ENCODE assay signal across 15 cellular contexts in the genomic region with DNA sequence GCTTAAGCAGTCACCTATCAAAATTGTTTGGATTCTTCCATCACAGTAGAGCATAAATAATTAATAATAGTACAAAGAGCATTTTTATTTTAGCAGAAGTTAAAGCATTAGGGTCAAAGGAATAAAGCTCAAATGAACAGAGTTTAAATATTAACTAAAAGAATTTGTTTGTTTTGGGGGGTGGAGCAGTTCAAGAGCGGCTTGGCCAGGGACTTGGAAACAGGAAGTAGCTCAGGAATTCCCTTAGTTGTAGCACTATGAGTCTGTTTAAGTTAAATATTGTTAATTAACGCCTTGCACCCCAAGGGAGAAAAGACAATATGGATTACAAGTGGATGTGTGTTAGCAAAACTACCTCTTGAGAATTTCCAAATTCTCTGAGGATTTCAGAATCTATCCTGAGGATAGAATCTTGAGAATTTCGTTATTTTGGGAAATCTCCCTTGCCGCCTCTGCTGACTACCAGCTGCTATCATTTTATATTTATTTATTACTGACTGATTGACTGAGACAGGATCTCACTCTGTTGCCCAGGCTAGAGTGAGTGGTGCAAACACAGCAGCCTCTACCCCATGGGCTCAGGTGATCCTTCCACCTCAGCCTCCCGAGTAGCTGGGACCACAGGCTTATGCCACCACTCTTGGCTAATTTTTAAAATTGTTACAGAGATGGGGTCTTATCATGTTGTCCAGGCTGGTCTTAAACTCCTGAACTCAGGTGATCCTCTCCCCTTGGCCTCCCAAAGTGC.
DNase-seq lines count a peak whose midpoint lies in the region; ATAC-seq, FAIRE-seq and TF ChIP-seq lines count a peak whose summit lies in the region.
"Had no signal": no experiment of that assay in that cellular context is flagged by ENCODE, and none has a peak within 500 bp of the region (broad histone marks: within the 10 kb centered on the region; RNA-seq: fewer than 3 reads in every experiment).

No MANE protein-coding gene starts in this region.

- H3K9me3 Mint-ChIP-seq in activated naive CD4-positive, alpha-beta T cell treated with anti-CD3 and anti-CD28 coated beads, Interleukin-2, amount 10 ng/mL, durations not matched to agents 7 days and 5 days: no peaks in the 10 kb centered on the region
- H3K9me3 Mint-ChIP-seq: activated naive CD8-positive, alpha-beta T cell treated with anti-CD3 and anti-CD28 coated beads, Interleukin-2, amount 10 ng/mL, durations not matched to agents 7 days and 5 days; type B pancreatic cell had no signal

- FAIRE-seq in K562 (lab: Jason Lieb, UNC): no peak

- TF ChIP-seq CTCF in K562 (IDR thresholded peaks at IDR 0.05 in 2 of 3, conservative IDR thresholded peaks at IDR 0.05 in 1 of 3; ENCODE audit: insufficient read depth in 2 of 3, low read depth in 1 of 3, low read length in 3 of 3) (no peak), liver (IDR thresholded peaks at IDR 0.05; ENCODE audit: low read depth, low read length, missing input control) (no peak), heart right ventricle (IDR thresholded peaks at IDR 0.05) (no peak)

- in situ Hi-C loops in K562 (cut with MboI): loop anchor here (10.0 to 25.0 kb wide), 2 partner anchors 101 to 1838 kb away; a partner anchor contains a TSS

- H3K9me3 ChIP-seq in K562 (replicated peaks; ENCODE audit: control insufficient read depth, insufficient read depth, low read depth, low read length) (no peaks in the 10 kb centered on the region), liver (ENCODE audit: control insufficient read depth in 4 of 4, low read length in 3 of 4) (no peaks in the 10 kb centered on the region), heart right ventricle (no peaks in the 10 kb centered on the region)

- CTCF ChIA-PET in activated naive CD4-positive, alpha-beta T cell treated with anti-CD3 and anti-CD28 coated beads, Interleukin-2, amount 10 ng/mL, durations not matched to agents 7 days and 5 days (lab: Charles Lee): no interaction called here
- CTCF ChIA-PET in K562 (lab: Yijun Ruan, JAX; ENCODE audit: low intra/inter-chr PET ratio): no interaction called here

- no peaks in the 10 kb centered on the region for H3K36me3 ChIP-seq in K562 (ENCODE audit: control insufficient read depth, insufficient read depth, low read length)
- H3K36me3 ChIP-seq in liver (ENCODE audit: control insufficient read depth in 4 of 4, insufficient read depth in 3 of 4, low read depth in 1 of 4, low read length in 3 of 4): no peaks in the 10 kb centered on the region
- H3K36me3 ChIP-seq in heart right ventricle: no peaks in the 10 kb centered on the region

- no peak overlapping the region for H3K4me3 ChIP-seq in K562
- H3K4me3 ChIP-seq in liver (ENCODE audit: low read depth in 1 of 3, low read length in 3 of 3): no peak overlapping the region
- no peak overlapping the region for H3K4me3 ChIP-seq in heart right ventricle

- intact Hi-C loops in K562 (cut with micrococcal nuclease) (no loop called here), heart right ventricle (cut with DNase I) (loop anchor here in 1 of 10 donors (10.0 kb wide), 1 partner anchor 71 kb away; no protein-coding TSS in a partner anchor)

- H3K4me3 Mint-ChIP-seq in activated naive CD4-positive, alpha-beta T cell treated with anti-CD3 and anti-CD28 coated beads, Interleukin-2, amount 10 ng/mL, durations not matched to agents 7 days and 5 days: no peak overlapping the region
- H3K4me3 Mint-ChIP-seq: type B pancreatic cell had no signal

- H3K4me1 Mint-ChIP-seq in activated naive CD4-positive, alpha-beta T cell treated with anti-CD3 and anti-CD28 coated beads, Interleukin-2, amount 10 ng/mL, durations not matched to agents 7 days and 5 days: peaks cover 40% of the 10 kb centered on the region

- BruUV-seq in K562 (replicated peaks; lab: Mats Ljungman, UMichigan): no TSS peak

- H3K36me3 Mint-ChIP-seq in activated naive CD4-positive, alpha-beta T cell treated with anti-CD3 and anti-CD28 coated beads, Interleukin-2, amount 10 ng/mL, durations not matched to agents 7 days and 5 days: no peaks in the 10 kb centered on the region
- H3K36me3 Mint-ChIP-seq: activated naive CD8-positive, alpha-beta T cell treated with anti-CD3 and anti-CD28 coated beads, Interleukin-2, amount 10 ng/mL, durations not matched to agents 7 days and 5 days; type B pancreatic cell had no signal

- no peaks in the 10 kb centered on the region for H3K27me3 Mint-ChIP-seq in activated naive CD4-positive, alpha-beta T cell treated with anti-CD3 and anti-CD28 coated beads, Interleukin-2, amount 10 ng/mL, durations not matched to agents 7 days and 5 days
- H3K27me3 Mint-ChIP-seq: activated naive CD8-positive, alpha-beta T cell treated with anti-CD3 and anti-CD28 coated beads, Interleukin-2, amount 10 ng/mL, durations not matched to agents 7 days and 5 days; type B pancreatic cell had no signal

- TF ChIP-seq POLR2A in K562 (conservative IDR thresholded peaks at IDR 0.05): no peak

- peak overlapping the region; percentile 81 for H2AFZ ChIP-seq in K562 (ENCODE audit: low read depth, low read length)

- 59% methylated on average over 5 of the region's 5 CpGs for WGBS in K562 (ENCODE audit: insufficient coverage, low coverage, missing lambda C conversion rate)
- WGBS in liver: 31% methylated on average over 5 of the region's 5 CpGs
- 58 to 73% methylated on average over 5 of the region's 5 CpGs for WGBS in heart right ventricle, 2 donors

- no peak for DNase-seq in activated naive CD4-positive, alpha-beta T cell treated with anti-CD3 and anti-CD28 coated beads, Interleukin-2, amount 10 ng/mL, durations not matched to agents 7 days and 5 days
- DNase-seq in activated naive CD4-positive, alpha-beta T cell (lab: John Stamatoyannopoulos, UW): no peak
- DNase-seq in K562 (ENCODE audit: extremely low read depth in 1 of 4, low spot score in 3 of 4) (no peak), heart right ventricle (no peak), GDM1 (lab: John Stamatoyannopoulos, UW) (no peak), cerebellum (ENCODE audit: low spot score) (no peak), NCI-H1436 (lab: John Stamatoyannopoulos, UW) (no peak)
- DNase-seq: activated naive CD8-positive, alpha-beta T cell treated with anti-CD3 and anti-CD28 coated beads, Interleukin-2, amount 10 ng/mL, durations not matched to agents 7 days and 5 days; cortex of kidney; foreskin keratinocyte; islet precursor cell; NCI-H446 had no signal

- ATAC-seq in K562 (no peak), heart right ventricle (no peak)
- ATAC-seq: foreskin keratinocyte, Panc1 had no signal

- H4K20me1 ChIP-seq in K562 (replicated peaks; ENCODE audit: control insufficient read depth, insufficient read depth, low read length): no peaks in the 10 kb centered on the region

- peaks cover 0 to 8% of the 10 kb centered on the region in 2 experiments; a peak in 3 of 5 replicates for H3K4me1 ChIP-seq in K562 (replicated peaks in 1 of 2; ENCODE audit: control insufficient read depth in 2 of 2, insufficient read depth in 2 of 2, low read length in 2 of 2)
- H3K4me1 ChIP-seq in liver (ENCODE audit: control insufficient read depth in 4 of 4, insufficient read depth in 4 of 4, low read length in 3 of 4): peaks cover 5 to 29% (median 20%) of the 10 kb centered on the region in 4 donors
- peaks cover 0 to 52% (median 4%) of the 10 kb centered on the region in 9 donors for H3K4me1 ChIP-seq in heart right ventricle

- H3K9ac ChIP-seq in K562 (ENCODE audit: insufficient read depth in 1 of 2, low read depth in 2 of 2, low read length in 2 of 2) (no peak overlapping the region), liver (ENCODE audit: low read depth in 1 of 2, low read length in 2 of 2) (no peak overlapping the region)

- peak overlapping the region; percentile 19 for H3K27ac Mint-ChIP-seq in activated naive CD4-positive, alpha-beta T cell treated with anti-CD3 and anti-CD28 coated beads, Interleukin-2, amount 10 ng/mL, durations not matched to agents 7 days and 5 days
- H3K27ac Mint-ChIP-seq: type B pancreatic cell had no signal

- H3K27me3 ChIP-seq in K562 (ENCODE audit: control insufficient read depth in 2 of 2, insufficient read depth in 2 of 2, low read length in 2 of 2) (no peaks in the 10 kb centered on the region), liver (ENCODE audit: control insufficient read depth in 4 of 4, insufficient read depth in 4 of 4, low read length in 3 of 4) (no peaks in the 10 kb centered on the region), heart right ventricle (no peaks in the 10 kb centered on the region)
- H3K27me3 ChIP-seq: foreskin keratinocyte had no signal

- TF ChIP-seq RAD21 in K562 (CRISPR knock-in tag; conservative IDR thresholded peaks at IDR 0.05 in 1 of 2, IDR thresholded peaks at IDR 0.05 in 1 of 2) (no peak), liver (IDR thresholded peaks at IDR 0.05) (peak; percentile 13 to 20)

- H3K4me2 ChIP-seq in K562 (ENCODE audit: insufficient read depth, low read length): no peak overlapping the region

- H3K27ac ChIP-seq in K562 (ENCODE audit: extremely low read depth, low read depth, low read length) (no peak overlapping the region), liver (ENCODE audit: low read depth in 1 of 2, low read length in 2 of 2) (peak overlapping the region; percentile 1 to 67), heart right ventricle (peak overlapping the region in 1 of 10 donors; percentile 85)
- H3K27ac ChIP-seq: foreskin keratinocyte had no signal

- H3K9me1 ChIP-seq in K562 (ENCODE audit: control insufficient read depth, insufficient read depth, low read length): no peaks in the 10 kb centered on the region

- POLR2A ChIA-PET in K562 (lab: Yijun Ruan, JAX): interaction anchor here (0.6 to 1.3 kb wide), 5 partner anchors 16 to 118 kb away, joined by 3 read pairs; no protein-coding TSS in a partner anchor

- TF ChIP-seq EP300 in K562 (IDR thresholded peaks at IDR 0.05; ENCODE audit: low read length): no peak

- H3K79me2 ChIP-seq in K562 (ENCODE audit: control insufficient read depth, insufficient read depth, low read length): no peaks in the 10 kb centered on the region

TF ChIP-seq in K562, 482 proteins besides CTCF, POLR2A, EP300 and RAD21:
- TF ChIP-seq GATAD2B (IDR thresholded peaks at IDR 0.05; ENCODE audit: borderline replicate concordance) (no peak), PTTG1 (tag; IDR thresholded peaks at IDR 0.05; ENCODE audit: low read depth) (no peak), SPI1 (IDR thresholded peaks at IDR 0.05; ENCODE audit: borderline replicate concordance, low read depth, low read length) (0 out of 2 replicates have a peak, but pooled peaks have one; percentile 18), OTX1 (CRISPR knock-in tag; IDR thresholded peaks at IDR 0.05) (no peak)

TF ChIP-seq in liver, 16 proteins besides CTCF, POLR2A, EP300 and RAD21 (continues in another document):
- TF ChIP-seq GABPA (IDR thresholded peaks at IDR 0.05 in 1 of 2, conservative IDR thresholded peaks at IDR 0.05 in 1 of 2): peak in 1 of 2 donors; percentile 64
- TF ChIP-seq SP1 (IDR thresholded peaks at IDR 0.05): peak; percentile 89
